Comparison of ENCODE assay signal across 27 cellular contexts in the genomic region with DNA sequence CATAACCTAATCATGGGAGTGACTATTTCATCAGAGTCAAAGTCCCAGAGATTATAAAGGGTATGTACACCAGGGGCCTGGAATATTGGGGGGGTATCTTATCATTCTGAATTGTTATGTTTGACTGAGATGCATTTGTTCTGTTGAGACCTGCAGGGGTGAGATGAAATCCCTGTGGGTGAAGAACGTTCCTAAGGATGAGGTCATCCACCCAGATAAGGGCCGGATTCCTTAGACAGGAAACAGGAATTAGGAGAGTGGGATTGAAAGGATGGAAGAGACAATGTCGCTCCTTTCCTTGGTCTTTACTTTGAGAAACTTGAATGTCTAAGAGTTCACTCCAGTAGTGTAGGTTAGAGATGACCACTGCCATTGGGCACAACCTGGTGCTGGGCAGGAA. TPM values are rescaled to one million over a fixed set of nuclear protein-coding genes. Genes with fewer than 3 reads are reported as not detected.
DNase-seq lines count a peak whose midpoint lies in the region; TF ChIP-seq lines count a peak whose summit lies in the region.
"Had no signal": no experiment of that assay in that cellular context is flagged by ENCODE, and none has a peak within 500 bp of the region (broad histone marks: within the 10 kb centered on the region; RNA-seq: fewer than 3 reads in every experiment).

No MANE protein-coding gene starts in this region.

- 0 out of 2 replicates have a peak, but pooled peaks cover 3% of the 10 kb centered on the region for H3K9me3 ChIP-seq in SJCRH30 (replicated peaks)
- no peaks in the 10 kb centered on the region for H3K9me3 ChIP-seq in vagina
- no peaks in the 10 kb centered on the region for H3K9me3 ChIP-seq in HAP-1
- H3K9me3 ChIP-seq: gastrocnemius medialis, mucosa of descending colon, psoas muscle, sigmoid colon, thyroid gland had no signal

- in situ Hi-C loops in HAP-1 (cut with MboI; ENCODE audit: low sequenced_read_pairs) = no loop called here

- no peak for TF ChIP-seq CTCF in fibroblast of the aortic adventitia (IDR thresholded peaks at IDR 0.05; ENCODE audit: insufficient read depth, low read length)
- no peak for TF ChIP-seq CTCF in vagina (IDR thresholded peaks at IDR 0.05)

- H3K27me3 ChIP-seq in SJCRH30 (no peaks in the 10 kb centered on the region), vagina (no peaks in the 10 kb centered on the region), HAP-1 (ENCODE audit: low read depth) (no peaks in the 10 kb centered on the region)
- H3K27me3 ChIP-seq: gastrocnemius medialis, sigmoid colon, thyroid gland had no signal

- H3K27ac ChIP-seq in SJCRH30 (peak overlapping the region; percentile 22), vagina (no peak overlapping the region)
- H3K27ac ChIP-seq: C4-2B, gastrocnemius medialis, psoas muscle, sigmoid colon, thyroid gland had no signal

- H3K36me3 ChIP-seq in SJCRH30 (peaks cover 8% of the 10 kb centered on the region), vagina (no peaks in the 10 kb centered on the region), HAP-1 (replicated peaks) (no peaks in the 10 kb centered on the region)
- H3K36me3 ChIP-seq: gastrocnemius medialis, sigmoid colon, thyroid gland had no signal

- H3K4me1 ChIP-seq in SJCRH30 (peaks cover 23% of the 10 kb centered on the region), vagina (no peaks in the 10 kb centered on the region), HAP-1 (no peaks in the 10 kb centered on the region)
- H3K4me1 ChIP-seq: gastrocnemius medialis, psoas muscle, sigmoid colon, thyroid gland had no signal

- intact Hi-C loops in vagina (cut with DNase I) = no loop called here

- DNase-seq in HS-5 (ENCODE audit: low read depth) = peak; percentile 4
- DNase-seq in SJCRH30 = peak; percentile 35 to 53
- peak; percentile 40 for DNase-seq in fibroblast of the aortic adventitia (ENCODE audit: low read depth)
- no peak for DNase-seq in vagina (ENCODE audit: extremely low spot score in 2 of 2)
- no peak for DNase-seq in D341Med (ENCODE audit: low spot score)
- no peak for DNase-seq in NCI-H2029 treated with DMSO at 0.1 percent for 48 hours (lab: John Stamatoyannopoulos, UW)
- DNase-seq in HAP-1 (ENCODE audit: low spot score in 2 of 2) = no peak
- DNase-seq: activated B cell treated with CpG ODN at 0.5 μM for 24 hours; activated CD4-positive, alpha-beta T cell treated with anti-CD3 and anti-CD28 coated beads, Interleukin-2, amount 10 ng/mL, durations not matched to agents 7 days and 5 days; activated effector memory CD4-positive, alpha-beta T cell treated with Interleukin-2 at 50 U/mL for 16 hours; anterior cingulate cortex; caudate nucleus; COR-L47; effector memory CD8-positive, alpha-beta T cell; gastrocnemius medialis; GF-D8; Kasumi-1; mucosa of descending colon; NCI-H146; NCI-H82; psoas muscle; sigmoid colon; stimulated activated CD4-positive, alpha-beta T cell treated with anti-CD3 and anti-CD28 coated beads, Interleukin-4, amount 100 ng/mL, for 24 hours; T-helper 1 cell; thyroid gland had no signal

- TF ChIP-seq POLR2A in vagina (IDR thresholded peaks at IDR 0.05) = no peak

- H3K4me3 ChIP-seq in SJCRH30 (no peak overlapping the region), fibroblast of the aortic adventitia (ENCODE audit: low read depth, low read length) (no peak overlapping the region), vagina (no peak overlapping the region), HAP-1 (no peak overlapping the region)
- H3K4me3 ChIP-seq: gastrocnemius medialis, lung, mucosa of descending colon, psoas muscle, sigmoid colon, thyroid gland had no signal

RNA-seq across cellular contexts. Expression of gene GAS1, which starts 54.7 kb away (rescaled TPM):
- 319 and 336 TPM in 2 replicates for total RNA-seq in SJCRH30 (2014; rRNA removed; shearing (Covaris generic))
- total RNA-seq in fibroblast of the aortic adventitia (ENCODE audit: low replicate concordance) = 25.0 and 107 TPM in 2 replicates
- 163 TPM for total RNA-seq in vagina
- total RNA-seq: activated B cell treated with CpG ODN at 0.5 μM for 24 hours had no signal

Comparison
In these comparisons a context has a peak if more than half of its experiments do, and no peak if none do; other contexts are left out.
1. DNase-seq: peak in HS-5 (single experiment), SJCRH30 (2 of 2) and fibroblast of the aortic adventitia (single experiment); none in vagina (0 of 2), D341Med (single experiment), NCI-H2029 treated with DMSO at 0.1 percent for 48 hours (single experiment) and HAP-1 (0 of 2).